ENCODE assay signal across 6 cellular contexts in the genomic region with DNA sequence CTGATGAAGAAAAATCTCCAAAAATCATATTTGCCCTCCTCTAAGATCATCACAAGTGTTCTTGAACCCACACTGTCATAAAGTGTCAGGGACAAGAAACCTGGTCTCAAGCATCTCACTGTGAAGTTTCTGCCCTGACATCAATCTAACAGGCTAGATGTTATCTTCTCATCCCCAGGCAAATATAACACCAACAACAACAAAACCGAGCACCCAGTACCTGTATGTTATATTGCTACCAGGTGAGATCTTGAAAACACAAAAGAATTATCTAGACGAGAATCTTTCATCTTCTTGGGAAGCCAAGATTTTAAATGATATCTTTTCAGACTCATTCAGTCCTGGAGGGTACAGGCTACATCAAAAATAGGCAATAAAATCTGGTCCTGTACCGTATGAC.
"Had no signal": no experiment of that assay in that cellular context is flagged by ENCODE, and none has a peak within 500 bp of the region (broad histone marks: within the 10 kb centered on the region; RNA-seq: fewer than 3 reads in every experiment).

No MANE protein-coding gene starts in this region.

- H3K4me3 ChIP-seq: K562 had no signal

- DNase-seq: IMR-90, KBM-7, KG1 had no signal

- H3K27ac ChIP-seq: HL-60 had no signal

- ATAC-seq: HepG2, K562 had no signal
